In the genomic region with DNA sequence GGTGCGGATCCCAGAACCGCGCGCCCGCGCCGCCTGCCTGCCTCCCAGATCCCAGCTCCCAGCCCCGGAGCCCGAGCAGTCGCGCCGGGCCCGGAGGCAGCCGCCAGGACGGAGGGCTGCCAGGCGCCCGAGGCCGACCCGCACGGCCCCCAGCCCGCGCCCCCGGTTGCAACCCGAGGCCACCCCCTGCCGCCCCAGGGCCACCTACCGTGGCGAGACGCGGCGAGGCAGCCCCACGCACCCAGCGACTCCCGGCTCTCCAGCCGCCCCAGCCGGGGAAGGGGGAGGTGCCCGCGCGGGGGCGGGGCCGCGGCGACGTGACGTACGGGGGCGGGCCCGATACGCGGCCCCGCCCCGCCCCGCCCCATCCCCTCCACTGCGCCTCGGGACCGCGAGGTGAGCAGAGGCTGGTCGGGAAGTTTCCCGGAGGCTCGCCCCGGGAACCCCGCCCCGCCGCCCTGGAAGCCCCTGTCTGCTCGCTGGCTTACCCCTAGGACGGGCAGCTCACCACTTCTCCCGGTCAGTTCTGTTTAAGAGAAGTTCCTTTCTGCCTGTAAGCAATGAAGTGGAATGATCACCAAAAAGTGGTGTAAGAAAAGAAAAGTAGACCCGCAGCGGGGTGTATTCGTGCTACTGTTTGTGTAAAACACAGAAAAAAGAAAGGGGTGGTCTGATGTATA, we compare ENCODE assay signal across 8 cellular contexts. TPM values are rescaled to one million over a fixed set of nuclear protein-coding genes. Genes with fewer than 3 reads are reported as not detected.
DNase-seq lines count a peak whose midpoint lies in the region; ATAC-seq and TF ChIP-seq lines count a peak whose summit lies in the region.

Gene TPST2 (minus strand): TSS at position 288 of the 680 bp plus-strand sequence. CDS start 48,502 bp downstream, outside the sequence.

- CTCF ChIA-PET in activated CD8-positive, alpha-beta T cell treated with anti-CD3 and anti-CD28 coated beads for 36 hours (lab: Charles Lee) = no interaction called here

- no peaks in the 10 kb centered on the region for H3K9me3 Mint-ChIP-seq in activated CD8-positive, alpha-beta T cell treated with anti-CD3 and anti-CD28 coated beads for 36 hours

- H3K4me3 Mint-ChIP-seq in activated CD8-positive, alpha-beta T cell treated with anti-CD3 and anti-CD28 coated beads for 36 hours = peak within 1 kb of the TSS; percentile 89

- intact Hi-C loops in activated CD8-positive, alpha-beta T cell treated with anti-CD3 and anti-CD28 coated beads for 36 hours (cut with micrococcal nuclease) = no loop called here

- DNase-seq in SHP77 (lab: John Stamatoyannopoulos, UW) (peak; percentile 45 to 66), SHP77 treated with DMSO at 0.1 percent for 48 hours (lab: John Stamatoyannopoulos, UW) (no peak), NCI-H526 treated with DMSO at 0.1 percent for 48 hours (lab: John Stamatoyannopoulos, UW) (peak; percentile 15), lung microvascular endothelial cell (ENCODE audit: low read depth in 2 of 2) (peak; percentile 78 to 84)
- peak; percentile 72 for DNase-seq in activated CD8-positive, alpha-beta T cell treated with anti-CD3 and anti-CD28 coated beads for 36 hours
- DNase-seq in effector CD4-positive, alpha-beta T cell = peak; percentile 72
- DNase-seq in stimulated activated CD4-positive, alpha-beta T cell treated with anti-CD3 and anti-CD28 coated beads, TNF-alpha, amount 100 ng/mL, for 24 hours (ENCODE audit: low read depth in 3 of 3) = peak; percentile 37 to 68 (median 59)

- POLR2A ChIA-PET in activated CD8-positive, alpha-beta T cell treated with anti-CD3 and anti-CD28 coated beads for 36 hours (lab: Charles Lee) = interaction anchor here (0.6 to 1.6 kb wide), 6 partner anchors 11 to 72 kb away, joined by 3 to 6 read pairs (median 3); partner anchors contain the start of gene MIAT

- TF ChIP-seq CTCF in activated CD8-positive, alpha-beta T cell treated with anti-CD3 and anti-CD28 coated beads for 36 hours (IDR thresholded peaks at IDR 0.05) = no peak

- ATAC-seq in HG03045 (IDR thresholded peaks at IDR 0.05; ENCODE audit: unreplicated experiment) = peak; percentile 73
- ATAC-seq in activated CD8-positive, alpha-beta T cell treated with anti-CD3 and anti-CD28 coated beads for 36 hours = peak; percentile 76

- H3K36me3 Mint-ChIP-seq in activated CD8-positive, alpha-beta T cell treated with anti-CD3 and anti-CD28 coated beads for 36 hours (ENCODE audit: low read depth) = peaks cover 18% of the 10 kb centered on the region

- H3K27ac Mint-ChIP-seq in activated CD8-positive, alpha-beta T cell treated with anti-CD3 and anti-CD28 coated beads for 36 hours = peak within 1 kb of the TSS; percentile 89

- H3K4me1 Mint-ChIP-seq in activated CD8-positive, alpha-beta T cell treated with anti-CD3 and anti-CD28 coated beads for 36 hours (ENCODE audit: low read depth) = peaks cover 75% of the 10 kb centered on the region

- no peaks in the 10 kb centered on the region for H3K27me3 Mint-ChIP-seq in activated CD8-positive, alpha-beta T cell treated with anti-CD3 and anti-CD28 coated beads for 36 hours

RNA-seq across cellular contexts. Expression of gene TPST2, which starts in this region (rescaled TPM):
- 10 to 100 TPM; 30.7 to 33.6 TPM for total RNA-seq in activated CD8-positive, alpha-beta T cell treated with anti-CD3 and anti-CD28 coated beads for 36 hours
- total RNA-seq in lung microvascular endothelial cell = 34.7 and 78.8 TPM in 2 replicates
